Comparison of ENCODE assay signal across 15 cellular contexts in the genomic region with DNA sequence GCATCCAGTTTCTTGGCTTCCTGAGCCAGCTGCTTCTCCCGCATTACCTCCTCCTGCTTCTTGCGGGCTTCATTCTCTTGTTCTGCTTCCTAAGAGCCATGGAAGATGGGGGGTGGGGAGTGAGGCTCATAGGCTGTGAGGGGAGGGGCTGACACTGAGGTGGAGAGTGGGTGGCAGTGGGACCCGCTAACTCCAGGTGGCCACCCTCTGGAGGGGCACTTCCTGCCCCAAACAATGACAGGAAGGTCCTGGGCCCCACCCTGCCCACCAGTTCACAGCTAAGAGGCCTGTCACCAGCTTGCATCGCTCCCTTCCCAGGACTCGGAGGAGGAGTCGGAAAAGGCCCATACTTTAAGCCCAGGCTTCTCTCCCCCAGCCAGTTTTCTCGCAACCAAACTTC. TPM values are rescaled to one million over a fixed set of nuclear protein-coding genes. Genes with fewer than 3 reads are reported as not detected.
DNase-seq lines count a peak whose midpoint lies in the region; ATAC-seq and TF ChIP-seq lines count a peak whose summit lies in the region.
"Had no signal": no experiment of that assay in that cellular context is flagged by ENCODE, and none has a peak within 500 bp of the region (broad histone marks: within the 10 kb centered on the region; RNA-seq: fewer than 3 reads in every experiment).

No MANE protein-coding gene starts in this region.

- no peaks in the 10 kb centered on the region for H3K27me3 Mint-ChIP-seq in activated T-cell treated with anti-CD3 and anti-CD28 coated beads, Interleukin-2, amount 50 U/mL, for 24 hours
- H3K27me3 Mint-ChIP-seq in activated T-cell treated with anti-CD3 and anti-CD28 coated beads, Interleukin-2, amount 50 U/mL, for 72 hours (ENCODE audit: low read depth), result no peaks in the 10 kb centered on the region
- H3K27me3 Mint-ChIP-seq: activated naive CD8-positive, alpha-beta T cell treated with anti-CD3 and anti-CD28 coated beads for 36 hours; dendritic cell treated with granulocyte-macrophage colony-stimulating factor and Interleukin-4, amounts not matched to agents 40 ng/mL and 50 ng/mL, for 4 days; type B pancreatic cell had no signal

- TF ChIP-seq CTCF in lower lobe of right lung (IDR thresholded peaks at IDR 0.05) (no peak), Peyer's patch (IDR thresholded peaks at IDR 0.05) (no peak)

- peaks cover 94% of the 10 kb centered on the region for H3K36me3 Mint-ChIP-seq in activated T-cell treated with anti-CD3 and anti-CD28 coated beads, Interleukin-2, amount 50 U/mL, for 24 hours (ENCODE audit: low read depth)
- H3K36me3 Mint-ChIP-seq in activated T-cell treated with anti-CD3 and anti-CD28 coated beads, Interleukin-2, amount 50 U/mL, for 72 hours (ENCODE audit: insufficient read depth in 2 of 2), result peaks cover 0 to 15% of the 10 kb centered on the region in 2 donors

- H3K27me3 ChIP-seq in lower lobe of right lung (ENCODE audit: low read depth) (no peaks in the 10 kb centered on the region), Peyer's patch (no peaks in the 10 kb centered on the region)
- H3K27me3 ChIP-seq: neural progenitor cell had no signal

- TF ChIP-seq POLR2A in Peyer's patch (IDR thresholded peaks at IDR 0.05), result no peak

- peaks cover 32% of the 10 kb centered on the region for H3K4me1 Mint-ChIP-seq in activated T-cell treated with anti-CD3 and anti-CD28 coated beads, Interleukin-2, amount 50 U/mL, for 24 hours (ENCODE audit: low read depth)
- peaks cover 27% of the 10 kb centered on the region for H3K4me1 Mint-ChIP-seq in activated T-cell treated with anti-CD3 and anti-CD28 coated beads, Interleukin-2, amount 50 U/mL, for 72 hours (ENCODE audit: low read depth)

- H3K27ac Mint-ChIP-seq in activated T-cell treated with anti-CD3 and anti-CD28 coated beads, Interleukin-2, amount 50 U/mL, for 24 hours, result peak overlapping the region; percentile 50
- H3K27ac Mint-ChIP-seq in activated T-cell treated with anti-CD3 and anti-CD28 coated beads, Interleukin-2, amount 50 U/mL, for 72 hours, result no peak overlapping the region
- H3K27ac Mint-ChIP-seq: dendritic cell treated with granulocyte-macrophage colony-stimulating factor and Interleukin-4, amounts not matched to agents 40 ng/mL and 50 ng/mL, for 4 days; neural progenitor cell; type B pancreatic cell had no signal

- no peaks in the 10 kb centered on the region for H3K9me3 Mint-ChIP-seq in activated T-cell treated with anti-CD3 and anti-CD28 coated beads, Interleukin-2, amount 50 U/mL, for 24 hours
- H3K9me3 Mint-ChIP-seq in activated T-cell treated with anti-CD3 and anti-CD28 coated beads, Interleukin-2, amount 50 U/mL, for 72 hours, result no peaks in the 10 kb centered on the region
- H3K9me3 Mint-ChIP-seq: activated naive CD8-positive, alpha-beta T cell treated with anti-CD3 and anti-CD28 coated beads for 36 hours; dendritic cell treated with granulocyte-macrophage colony-stimulating factor and Interleukin-4, amounts not matched to agents 40 ng/mL and 50 ng/mL, for 4 days; neural progenitor cell; type B pancreatic cell had no signal

- H3K4me1 ChIP-seq in lower lobe of right lung (peaks cover 56% of the 10 kb centered on the region), Peyer's patch (peaks cover 0 to 13% (median 3%) of the 10 kb centered on the region in 4 donors)
- H3K4me1 ChIP-seq: A549 had no signal

- no peak overlapping the region for H3K4me3 Mint-ChIP-seq in activated T-cell treated with anti-CD3 and anti-CD28 coated beads, Interleukin-2, amount 50 U/mL, for 24 hours
- H3K4me3 Mint-ChIP-seq in activated T-cell treated with anti-CD3 and anti-CD28 coated beads, Interleukin-2, amount 50 U/mL, for 72 hours, result no peak overlapping the region
- H3K4me3 Mint-ChIP-seq: activated naive CD8-positive, alpha-beta T cell treated with anti-CD3 and anti-CD28 coated beads for 36 hours; dendritic cell treated with granulocyte-macrophage colony-stimulating factor and Interleukin-4, amounts not matched to agents 40 ng/mL and 50 ng/mL, for 4 days; neural progenitor cell; type B pancreatic cell had no signal

- H3K4me3 ChIP-seq in lower lobe of right lung (no peak overlapping the region), Peyer's patch (no peak overlapping the region)
- H3K4me3 ChIP-seq: A549, neural progenitor cell, smooth muscle cell had no signal

- intact Hi-C loops in lower lobe of right lung (cut with DNase I), result no loop called here

- H3K36me3 ChIP-seq in lower lobe of right lung (peaks cover 90% of the 10 kb centered on the region), Peyer's patch (peaks cover 0 to 35% (median 0%) of the 10 kb centered on the region in 3 donors)
- H3K36me3 ChIP-seq: neural progenitor cell had no signal

- H3K9me3 ChIP-seq in lower lobe of right lung, result no peaks in the 10 kb centered on the region
- no peaks in the 10 kb centered on the region for H3K9me3 ChIP-seq in Peyer's patch
- H3K9me3 ChIP-seq: A549 had no signal

- no peak for DNase-seq in activated T-cell treated with anti-CD3 and anti-CD28 coated beads, Interleukin-2, amount 50 U/mL, for 24 hours
- DNase-seq in activated T-cell treated with anti-CD3 and anti-CD28 coated beads, Interleukin-2, amount 50 U/mL, for 72 hours, result no peak
- DNase-seq in lower lobe of right lung (no peak), COLO668 (lab: John Stamatoyannopoulos, UW; ENCODE audit: unreplicated experiment) (no peak), Peyer's patch (no peak)
- DNase-seq in NK-92 treated with Interleukin-12 subunit alpha and Interleukin-12 subunit beta, amount 100 ng/mL, for 24 hours (lab: John Stamatoyannopoulos, UW), result no peak
- DNase-seq: activated naive CD8-positive, alpha-beta T cell treated with anti-CD3 and anti-CD28 coated beads for 36 hours; NCI-H510A had no signal

- no peak for ATAC-seq in activated T-cell treated with anti-CD3 and anti-CD28 coated beads, Interleukin-2, amount 50 U/mL, for 72 hours (replicated peaks in 1 of 2)
- ATAC-seq in lower lobe of right lung, result peak in 1 of 2 donors; percentile 11
- ATAC-seq: A549 had no signal

- peak overlapping the region; percentile 25 for H3K27ac ChIP-seq in angular gyrus (ENCODE audit: low read depth, low read length)
- peak overlapping the region; percentile 82 for H3K27ac ChIP-seq in lower lobe of right lung
- peak overlapping the region; percentile 33 for H3K27ac ChIP-seq in temporal lobe (ENCODE audit: low read depth, low read length)
- peak overlapping the region in 1 of 4 donors; percentile 16 for H3K27ac ChIP-seq in Peyer's patch
- H3K27ac ChIP-seq: A549, neural progenitor cell had no signal

RNA-seq across cellular contexts. Expression of gene PRPF40B, which starts 23.9 kb away (rescaled TPM):
- total RNA-seq in activated T-cell treated with anti-CD3 and anti-CD28 coated beads, Interleukin-2, amount 50 U/mL, for 72 hours, result 10 to 100 TPM in 1 of 2 donors, 1 to 10 TPM in 1; 8.5 to 14.0 TPM
- 19.3 TPM for total RNA-seq in lower lobe of right lung
- 13.8 TPM for total RNA-seq in temporal lobe
- total RNA-seq in Peyer's patch, result 10 to 100 TPM in 3 of 4 donors, 1 to 10 TPM in 1; 3.7 to 18.2 (median 15.5) TPM

RNA-seq across cellular contexts. Expression of gene FAM186B, which starts 41.8 kb away (rescaled TPM):
- total RNA-seq in activated T-cell treated with anti-CD3 and anti-CD28 coated beads, Interleukin-2, amount 50 U/mL, for 72 hours, result under 1 TPM; 0.74 to 0.82 TPM
- 0.65 TPM for total RNA-seq in lower lobe of right lung
- total RNA-seq in temporal lobe, result not detected
- total RNA-seq in Peyer's patch, result 1 to 10 TPM in 1 of 4 donors, under 1 TPM in 1, not detected in 2; 0.35 to 1.0 TPM

RNA-seq across cellular contexts. Expression of gene FMNL3, which starts 59.9 kb away (rescaled TPM):
- total RNA-seq in activated T-cell treated with anti-CD3 and anti-CD28 coated beads, Interleukin-2, amount 50 U/mL, for 72 hours, result 10 to 100 TPM; 40.6 to 42.0 TPM
- total RNA-seq in lower lobe of right lung (36.1 TPM), temporal lobe (8.1 TPM), Peyer's patch (10 to 100 TPM in 2 of 4 donors, 1 to 10 TPM in 2; 2.1 to 40.4 (median 8.2) TPM)
